In the genomic region with DNA sequence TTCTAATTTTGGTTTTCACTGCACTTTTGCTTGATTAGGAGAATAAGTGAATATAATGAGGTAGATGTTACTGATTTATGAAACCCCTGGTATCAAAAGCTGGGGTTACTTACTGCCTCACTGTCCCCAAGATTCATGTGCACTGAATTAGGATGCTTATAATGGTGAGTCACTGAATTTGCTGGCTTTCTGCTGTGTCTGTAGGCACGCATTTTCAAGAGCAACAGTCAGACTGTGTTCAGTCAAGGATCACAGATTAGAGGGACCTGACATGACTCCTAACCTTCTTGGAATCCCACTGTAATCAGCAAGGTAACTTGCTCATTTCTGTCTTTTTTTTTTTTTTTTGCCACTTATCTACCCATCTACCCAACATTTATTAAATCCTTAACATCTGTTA, we compare ENCODE assay signal across 22 cellular contexts. TPM values are rescaled to one million over a fixed set of nuclear protein-coding genes. Genes with fewer than 3 reads are reported as not detected.
DNase-seq lines count a peak whose midpoint lies in the region; TF ChIP-seq lines count a peak whose summit lies in the region.
"Had no signal": no experiment of that assay in that cellular context is flagged by ENCODE, and none has a peak within 500 bp of the region (broad histone marks: within the 10 kb centered on the region; RNA-seq: fewer than 3 reads in every experiment).

No MANE protein-coding gene starts in this region.

- DNase-seq in EL = peak; percentile 41
- DNase-seq in RKO (ENCODE audit: low spot score) = peak; percentile 20
- DNase-seq in epithelial cell of esophagus (ENCODE audit: low read depth) = peak; percentile 5
- DNase-seq in non-pigmented ciliary epithelial cell (ENCODE audit: low read depth) = peak; percentile 11
- DNase-seq in esophagus muscularis mucosa (ENCODE audit: extremely low spot score) = no peak
- DNase-seq in posterior vena cava (ENCODE audit: low spot score) = no peak
- DNase-seq in NCI-H748 treated with DMSO at 0.1 percent for 48 hours (lab: John Stamatoyannopoulos, UW) = no peak
- no peak for DNase-seq in SKM-1 (lab: John Stamatoyannopoulos, UW; ENCODE audit: unreplicated experiment)
- DNase-seq: activated CD4-positive, alpha-beta T cell treated with anti-CD3 and anti-CD28 coated beads, Interleukin-2, amount 50 U/mL, for 4 hours; activated effector memory CD4-positive, alpha-beta T cell treated with anti-CD3 and anti-CD28 coated beads, Interleukin-2, amount 50 U/mL, for 16 hours; AML-193; COR-L47; erythroblast; naive thymus-derived CD8-positive, alpha-beta T cell; NCI-H1694; NCI-H2171 treated with DMSO at 0.1 percent for 48 hours; NCI-H526 treated with DMSO at 0.1 percent for 48 hours; pancreas; stimulated activated CD4-positive, alpha-beta T cell treated with anti-CD3 and anti-CD28 coated beads, Interleukin-1b, Interleukin-23, amount 100 ng/mL, for 48 hours; stimulated activated naive B cell treated with anti-CD40 and anti-IgM and Interleukin-4, amounts not matched to agents 10 μg/mL and 1 μg/mL and 100 μg/mL, for 72 hours; T-helper 17 cell had no signal

- H3K36me3 ChIP-seq in esophagus muscularis mucosa = no peaks in the 10 kb centered on the region
- H3K36me3 ChIP-seq: pancreas, tibial nerve had no signal

- H3K4me3 ChIP-seq in epithelial cell of esophagus (ENCODE audit: low read length) = no peak overlapping the region
- H3K4me3 ChIP-seq in esophagus muscularis mucosa = no peak overlapping the region
- H3K4me3 ChIP-seq: pancreas, tibial nerve had no signal

- WGBS in esophagus muscularis mucosa = 71% methylated on average over 1 of the region's 1 CpG

- TF ChIP-seq EP300 in esophagus muscularis mucosa (IDR thresholded peaks at IDR 0.05) = no peak

- no peak for TF ChIP-seq CTCF in epithelial cell of esophagus (IDR thresholded peaks at IDR 0.05; ENCODE audit: insufficient read depth, low read depth, low read length, missing control alignments)
- no peak for TF ChIP-seq CTCF in esophagus muscularis mucosa (IDR thresholded peaks at IDR 0.05)

- H3K9me3 ChIP-seq in esophagus muscularis mucosa = no peaks in the 10 kb centered on the region
- H3K9me3 ChIP-seq: pancreas had no signal

- H3K27me3 ChIP-seq in esophagus muscularis mucosa = no peaks in the 10 kb centered on the region
- H3K27me3 ChIP-seq: pancreas, tibial nerve had no signal

- intact Hi-C loops in esophagus muscularis mucosa (cut with DNase I) = no loop called here
- intact Hi-C loops in posterior vena cava (cut with DNase I) = no loop called here

- no peak overlapping the region for H3K27ac ChIP-seq in esophagus muscularis mucosa (replicated peaks in 1 of 4)
- H3K27ac ChIP-seq: pancreas, tibial nerve had no signal

- TF ChIP-seq POLR2A in esophagus muscularis mucosa (IDR thresholded peaks at IDR 0.05; ENCODE audit: low read depth) = no peak

- H3K4me1 ChIP-seq in esophagus muscularis mucosa = no peaks in the 10 kb centered on the region
- H3K4me1 ChIP-seq: pancreas, tibial nerve had no signal

RNA-seq across cellular contexts. Expression of a gene that starts 59.7 kb away (rescaled TPM):
- total RNA-seq in esophagus muscularis mucosa (1 to 10 TPM in 2 of 4 donors, under 1 TPM in 1, not detected in 1; 0.46 to 1.7 (median 1.7) TPM), posterior vena cava (1 to 10 TPM in 1 of 2 donors, under 1 TPM in 1; 0.24 to 1.2 TPM)
- total RNA-seq: naive thymus-derived CD8-positive, alpha-beta T cell; T-helper 17 cell had no signal

Comparison
In these comparisons a context has a peak if more than half of its experiments do, and no peak if none do; other contexts are left out.
1. DNase-seq: peak in EL (single experiment), RKO (single experiment), epithelial cell of esophagus (single experiment) and non-pigmented ciliary epithelial cell (single experiment); none in esophagus muscularis mucosa (single experiment), posterior vena cava (single experiment), NCI-H748 treated with DMSO at 0.1 percent for 48 hours (single experiment) and SKM-1 (single experiment).